In genomic region chr3:179067291-179067690, GRCh38 we compare ENCODE assay signal across 1 cellular context.
TF ChIP-seq lines count a peak whose summit lies in the region.

No MANE protein-coding gene starts in this region.

TF ChIP-seq in HepG2, 621 proteins besides CTCF, POLR2A, EP300 and RAD21:
- TF ChIP-seq ZNF546 (CRISPR knock-in tag; conservative IDR thresholded peaks at IDR 0.05) (no peak), GATAD2A (CRISPR knock-in tag; IDR thresholded peaks at IDR 0.05) (0 out of 2 replicates have a peak, but pooled peaks have one; percentile 15), ZMYM4 (CRISPR knock-in tag; IDR thresholded peaks at IDR 0.05) (peak; percentile 19; the same call in 1 of the 2 replicates), PAXIP1 (CRISPR knock-in tag; conservative IDR thresholded peaks at IDR 0.05) (peak; percentile 40), PBX3 (CRISPR knock-in tag; IDR thresholded peaks at IDR 0.05; ENCODE audit: borderline replicate concordance) (no peak), PRDM15 (CRISPR knock-in tag; IDR thresholded peaks at IDR 0.05) (peak; percentile 86), ZFP91 (CRISPR knock-in tag; IDR thresholded peaks at IDR 0.05; ENCODE audit: borderline replicate concordance) (0 out of 2 replicates have a peak, but pooled peaks have one; percentile 24), HNF4A (CRISPR knock-in tag; IDR thresholded peaks at IDR 0.05) (peak; percentile 64), ZNF672 (CRISPR knock-in tag; IDR thresholded peaks at IDR 0.05) (no peak), PPARG (CRISPR knock-in tag; conservative IDR thresholded peaks at IDR 0.05) (peak; percentile 44; the same call in 1 of the 2 replicates), HOXA3 (CRISPR knock-in tag; IDR thresholded peaks at IDR 0.05) (peak; percentile 11; the same call in 1 of the 2 replicates), ARID5B (CRISPR knock-in tag; IDR thresholded peaks at IDR 0.05) (0 out of 2 replicates have a peak, but pooled peaks have one; percentile 20), ESRRA (CRISPR knock-in tag; IDR thresholded peaks at IDR 0.05; ENCODE audit: low read depth) (peak; percentile 50; the same call in 1 of the 2 replicates)
TF ChIP-seq in HepG2: peak in this region for 10.
